ENCODE assay signal across 8 cellular contexts in genomic region chr12:63826002-63826585, GRCh38. TPM values are rescaled to one million over a fixed set of nuclear protein-coding genes. Genes with fewer than 3 reads are reported as not detected.
DNase-seq lines count a peak whose midpoint lies in the region; ATAC-seq and TF ChIP-seq lines count a peak whose summit lies in the region.

No MANE protein-coding gene starts in this region.

- ATAC-seq in natural killer cell (peak in 1 of 3 donors; percentile 43), HG02884 (IDR thresholded peaks at IDR 0.05; ENCODE audit: unreplicated experiment) (peak; percentile 87)
- ATAC-seq in natural killer cell treated with Interleukin-12 subunit alpha and Interleukin-12 subunit beta and Interleukin-15 and Interleukin-18, amount 100 ng/mL, for 72 hours = no peak
- ATAC-seq in stimulated activated naive CD8-positive, alpha-beta T cell treated with anti-CD3 and anti-CD28 coated beads, Interleukin-15, amount 100 ng/mL, for 72 hours = no peak

- H3K9me3 Mint-ChIP-seq in natural killer cell (no peaks in the 10 kb centered on the region), type B pancreatic cell (peaks cover 7% of the 10 kb centered on the region)
- H3K9me3 Mint-ChIP-seq in natural killer cell treated with Interleukin-12 subunit alpha and Interleukin-12 subunit beta and Interleukin-15 and Interleukin-18, amount 100 ng/mL, for 72 hours = no peaks in the 10 kb centered on the region
- H3K9me3 Mint-ChIP-seq in stimulated activated naive CD8-positive, alpha-beta T cell treated with anti-CD3 and anti-CD28 coated beads, Interleukin-15, amount 100 ng/mL, for 72 hours = peaks cover 0 to 5% of the 10 kb centered on the region in 2 donors

- H3K36me3 Mint-ChIP-seq in natural killer cell = no peaks in the 10 kb centered on the region
- no peaks in the 10 kb centered on the region for H3K36me3 Mint-ChIP-seq in natural killer cell treated with Interleukin-12 subunit alpha and Interleukin-12 subunit beta and Interleukin-15 and Interleukin-18, amount 100 ng/mL, for 72 hours
- no peaks in the 10 kb centered on the region for H3K36me3 Mint-ChIP-seq in type B pancreatic cell

- no peak overlapping the region for H3K4me3 Mint-ChIP-seq in natural killer cell
- no peak overlapping the region for H3K4me3 Mint-ChIP-seq in natural killer cell treated with Interleukin-12 subunit alpha and Interleukin-12 subunit beta and Interleukin-15 and Interleukin-18, amount 100 ng/mL, for 72 hours
- H3K4me3 Mint-ChIP-seq in type B pancreatic cell = no peak overlapping the region
- no peak overlapping the region for H3K4me3 Mint-ChIP-seq in stimulated activated naive CD8-positive, alpha-beta T cell treated with anti-CD3 and anti-CD28 coated beads, Interleukin-15, amount 100 ng/mL, for 72 hours

- intact Hi-C loops in natural killer cell (cut with micrococcal nuclease) = no loop called here

- TF ChIP-seq CTCF in natural killer cell (IDR thresholded peaks at IDR 0.05) (peak; percentile 41), type B pancreatic cell (conservative IDR thresholded peaks at IDR 0.05) (peak; percentile 91)

- H3K27ac Mint-ChIP-seq in natural killer cell (no peak overlapping the region), type B pancreatic cell (no peak overlapping the region)
- no peak overlapping the region for H3K27ac Mint-ChIP-seq in natural killer cell treated with Interleukin-12 subunit alpha and Interleukin-12 subunit beta and Interleukin-15 and Interleukin-18, amount 100 ng/mL, for 72 hours
- H3K27ac Mint-ChIP-seq in stimulated activated naive CD8-positive, alpha-beta T cell treated with anti-CD3 and anti-CD28 coated beads, Interleukin-15, amount 100 ng/mL, for 72 hours = no peak overlapping the region

- DNase-seq in natural killer cell = no peak
- DNase-seq in natural killer cell treated with Interleukin-12 subunit alpha and Interleukin-12 subunit beta and Interleukin-15 and Interleukin-18, amount 100 ng/mL, for 72 hours (ENCODE audit: low spot score) = no peak
- DNase-seq in NCI-H2196 treated with DMSO at 0.1 percent for 48 hours (lab: John Stamatoyannopoulos, UW; ENCODE audit: unreplicated experiment) = peak; percentile 27
- peak; percentile 67 for DNase-seq in astrocyte of the hippocampus (ENCODE audit: low read depth, low spot score)
- DNase-seq in iPS-NIHi11 (ENCODE audit: low spot score) = peak; percentile 68
- no peak for DNase-seq in type B pancreatic cell (ENCODE audit: extremely low spot score, unreplicated experiment)
- DNase-seq in stimulated activated naive CD8-positive, alpha-beta T cell treated with anti-CD3 and anti-CD28 coated beads, Interleukin-15, amount 100 ng/mL, for 72 hours = no peak

- peaks cover 19 to 26% of the 10 kb centered on the region in 2 donors for H3K27me3 Mint-ChIP-seq in natural killer cell (ENCODE audit: low read depth in 2 of 2)
- peaks cover 21 to 22% of the 10 kb centered on the region in 2 donors for H3K27me3 Mint-ChIP-seq in natural killer cell treated with Interleukin-12 subunit alpha and Interleukin-12 subunit beta and Interleukin-15 and Interleukin-18, amount 100 ng/mL, for 72 hours
- no peaks in the 10 kb centered on the region for H3K27me3 Mint-ChIP-seq in type B pancreatic cell
- H3K27me3 Mint-ChIP-seq in stimulated activated naive CD8-positive, alpha-beta T cell treated with anti-CD3 and anti-CD28 coated beads, Interleukin-15, amount 100 ng/mL, for 72 hours = peaks cover 35% of the 10 kb centered on the region

- H3K4me1 Mint-ChIP-seq in natural killer cell (peaks cover 9% of the 10 kb centered on the region in 2 donors), type B pancreatic cell (ENCODE audit: unreplicated experiment) (no peaks in the 10 kb centered on the region)
- peaks cover 0 to 9% of the 10 kb centered on the region in 2 donors for H3K4me1 Mint-ChIP-seq in natural killer cell treated with Interleukin-12 subunit alpha and Interleukin-12 subunit beta and Interleukin-15 and Interleukin-18, amount 100 ng/mL, for 72 hours (ENCODE audit: low read depth in 2 of 2)
- H3K4me1 Mint-ChIP-seq in stimulated activated naive CD8-positive, alpha-beta T cell treated with anti-CD3 and anti-CD28 coated beads, Interleukin-15, amount 100 ng/mL, for 72 hours = peaks cover 10% of the 10 kb centered on the region

RNA-seq across cellular contexts. Expression of gene SRGAP1, which starts 18.4 kb away (rescaled TPM):
- under 1 TPM; 0.10 to 0.49 (median 0.16) TPM for total RNA-seq in natural killer cell
- total RNA-seq in natural killer cell treated with Interleukin-12 subunit alpha and Interleukin-12 subunit beta and Interleukin-15 and Interleukin-18, amount 100 ng/mL, for 72 hours = 1 to 10 TPM in 1 of 2 donors, under 1 TPM in 1; 0.19 to 1.0 TPM
- 13.1 and 14.9 TPM in 2 replicates for total RNA-seq in type B pancreatic cell (ENCODE audit: low replicate concordance)

RNA-seq across cellular contexts. Expression of gene RXYLT1, which starts 46.4 kb away (rescaled TPM):
- total RNA-seq in natural killer cell (10 to 100 TPM in 1 of 3 donors, 1 to 10 TPM in 2; 5.8 to 10.6 (median 7.0) TPM), type B pancreatic cell (ENCODE audit: low replicate concordance) (15.4 and 19.2 TPM in 2 replicates)
- 10 to 100 TPM; 14.7 to 20.9 TPM for total RNA-seq in natural killer cell treated with Interleukin-12 subunit alpha and Interleukin-12 subunit beta and Interleukin-15 and Interleukin-18, amount 100 ng/mL, for 72 hours

Comparison
In these comparisons a context has a peak if more than half of its experiments do, and no peak if none do; other contexts are left out.
1. DNase-seq: peak in NCI-H2196 treated with DMSO at 0.1 percent for 48 hours (single experiment), astrocyte of the hippocampus (single experiment) and iPS-NIHi11 (single experiment); none in natural killer cell (single experiment), natural killer cell treated with Interleukin-12 subunit alpha and Interleukin-12 subunit beta and Interleukin-15 and Interleukin-18, amount 100 ng/mL, for 72 hours (single experiment), type B pancreatic cell (single experiment) and stimulated activated naive CD8-positive, alpha-beta T cell treated with anti-CD3 and anti-CD28 coated beads, Interleukin-15, amount 100 ng/mL, for 72 hours (0 of 2).